In the genomic region with DNA sequence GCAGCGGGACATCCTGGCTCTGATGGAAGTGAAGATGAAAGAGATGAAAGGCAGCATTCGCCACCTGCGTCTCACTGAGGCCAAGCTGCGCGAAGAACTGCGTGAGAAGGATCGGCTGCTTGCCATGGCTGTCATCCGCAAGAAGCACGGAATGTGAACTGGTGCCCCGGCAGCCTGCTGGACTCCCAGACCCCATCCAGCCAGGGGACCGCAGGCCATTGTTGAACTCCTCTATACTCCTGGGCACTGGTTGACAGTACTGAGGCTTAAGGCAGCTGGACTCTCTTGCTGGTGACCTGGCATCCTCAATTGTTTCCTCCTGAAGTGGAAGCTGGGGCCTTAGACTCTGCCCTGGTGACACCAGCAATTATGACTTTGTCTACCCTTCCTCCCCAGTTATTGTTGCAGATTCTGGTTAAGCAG, we compare ENCODE assay signal across 8 cellular contexts. TPM values are rescaled to one million over a fixed set of nuclear protein-coding genes. Genes with fewer than 3 reads are reported as not detected.
DNase-seq lines count a peak whose midpoint lies in the region; ATAC-seq and TF ChIP-seq lines count a peak whose summit lies in the region.

No MANE protein-coding gene starts in this region.

- ATAC-seq in lower lobe of right lung = no peak

- H3K4me1 ChIP-seq in lower lobe of right lung = peaks cover 44% of the 10 kb centered on the region
- peaks cover 54% of the 10 kb centered on the region for H3K4me1 ChIP-seq in vagina

- TF ChIP-seq CTCF in lower lobe of right lung (IDR thresholded peaks at IDR 0.05) = no peak
- no peak for TF ChIP-seq CTCF in vagina (IDR thresholded peaks at IDR 0.05)

- H3K27ac ChIP-seq in lower lobe of right lung (peak overlapping the region; percentile 98), vagina (peak overlapping the region; percentile 100)

- H3K9me3 ChIP-seq in lower lobe of right lung = no peaks in the 10 kb centered on the region
- H3K9me3 ChIP-seq in vagina = no peaks in the 10 kb centered on the region

- H3K27me3 ChIP-seq in lower lobe of right lung (ENCODE audit: low read depth) (no peaks in the 10 kb centered on the region), vagina (no peaks in the 10 kb centered on the region)

- H3K4me3 ChIP-seq in lower lobe of right lung = peak overlapping the region; percentile 75
- H3K4me3 ChIP-seq in vagina = peak overlapping the region; percentile 64 to 72

- intact Hi-C loops in lower lobe of right lung (cut with DNase I) (no loop called here), vagina (cut with DNase I) (no loop called here)

- TF ChIP-seq POLR2A in vagina (IDR thresholded peaks at IDR 0.05) = no peak

- DNase-seq in stimulated activated CD4-positive, alpha-beta T cell treated with anti-CD3 and anti-CD28 coated beads, Interleukin-12 subunit alpha, Interleukin-12 subunit beta, amount 100 ng/mL, for 24 hours (ENCODE audit: low read depth in 2 of 2) = peak; percentile 15 to 29
- no peak for DNase-seq in stimulated activated CD4-positive, alpha-beta T cell treated with anti-CD3 and anti-CD28 coated beads, Interleukin-2, amount 100 ng/mL, for 48 hours
- DNase-seq in astrocyte of the hippocampus (ENCODE audit: low read depth, low spot score) (peak; percentile 66), lower lobe of right lung (no peak), vagina (ENCODE audit: extremely low spot score in 2 of 2) (no peak), NCI-H345 treated with DMSO at 0.1 percent for 48 hours (lab: John Stamatoyannopoulos, UW; ENCODE audit: unreplicated experiment) (no peak), LoVo (ENCODE audit: low spot score) (no peak), ecto neural progenitor cell (ENCODE audit: low spot score) (no peak)

- no peaks in the 10 kb centered on the region for H3K36me3 ChIP-seq in lower lobe of right lung
- no peaks in the 10 kb centered on the region for H3K36me3 ChIP-seq in vagina

RNA-seq across cellular contexts. Expression of a gene that starts 1.2 kb away (rescaled TPM):
- total RNA-seq in lower lobe of right lung = 26.1 TPM
- 50.6 TPM for total RNA-seq in vagina

RNA-seq across cellular contexts. Expression of a gene that starts 3.4 kb away (rescaled TPM):
- total RNA-seq in lower lobe of right lung (55.8 TPM), vagina (131 TPM)

RNA-seq across cellular contexts. Expression of a gene that starts 4.1 kb away (rescaled TPM):
- 29.9 TPM for total RNA-seq in lower lobe of right lung
- total RNA-seq in vagina = 57.7 TPM

RNA-seq across cellular contexts. Expression of a gene that starts 29.5 kb away (rescaled TPM):
- 51.2 TPM for total RNA-seq in lower lobe of right lung
- 71.9 TPM for total RNA-seq in vagina

RNA-seq across cellular contexts. Expression of a gene that starts 36.7 kb away (rescaled TPM):
- total RNA-seq in lower lobe of right lung (3.5 TPM), vagina (not detected)

Comparison
In these comparisons a context has a peak if more than half of its experiments do, and no peak if none do; other contexts are left out.
1. DNase-seq: peak in stimulated activated CD4-positive, alpha-beta T cell treated with anti-CD3 and anti-CD28 coated beads, Interleukin-12 subunit alpha, Interleukin-12 subunit beta, amount 100 ng/mL, for 24 hours (2 of 2) and astrocyte of the hippocampus (single experiment); none in stimulated activated CD4-positive, alpha-beta T cell treated with anti-CD3 and anti-CD28 coated beads, Interleukin-2, amount 100 ng/mL, for 48 hours (0 of 2), lower lobe of right lung (single experiment), vagina (0 of 2), NCI-H345 treated with DMSO at 0.1 percent for 48 hours (single experiment), LoVo (single experiment) and ecto neural progenitor cell (single experiment).